ENCODE assay signal across 30 cellular contexts in the genomic region with DNA sequence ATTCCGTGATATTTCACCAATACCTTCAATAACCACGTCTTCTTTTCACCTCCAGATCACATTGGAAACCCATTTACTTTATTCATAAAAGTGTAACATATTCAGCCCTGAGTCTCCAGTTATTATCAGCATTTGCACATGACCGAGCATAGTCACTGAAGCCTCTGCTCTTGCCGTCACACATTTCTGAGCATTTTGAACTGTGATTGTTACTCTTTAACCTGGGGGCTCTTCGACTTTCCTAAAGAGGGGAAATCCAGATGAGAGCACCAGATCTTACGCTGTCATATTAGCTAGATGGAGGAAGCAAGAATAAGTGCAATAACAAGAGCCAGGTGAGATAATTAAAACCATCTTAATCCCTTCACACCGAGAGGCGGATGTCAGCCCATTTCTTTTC.
"Had no signal": no experiment of that assay in that cellular context is flagged by ENCODE, and none has a peak within 500 bp of the region (broad histone marks: within the 10 kb centered on the region; RNA-seq: fewer than 3 reads in every experiment).

No MANE protein-coding gene starts in this region.

- H3K4me2 ChIP-seq: smooth muscle cell had no signal

- H3K27me3 ChIP-seq: body of pancreas, gastrocnemius medialis, neutrophil, ovary, thyroid gland, upper lobe of right lung had no signal

- DNase-seq: activated CD4-positive, alpha-beta T cell treated with anti-CD3 and anti-CD28 coated beads for 48 hours; activated CD4-positive, alpha-beta T cell treated with anti-CD3 and anti-CD28 coated beads, Interleukin-2, amount 50 U/mL, for 48 hours; activated CD8-positive, alpha-beta memory T cell treated with anti-CD3 and anti-CD28 coated beads for 24 hours; activated effector memory CD4-positive, alpha-beta T cell treated with anti-CD3 and anti-CD28 coated beads, Interleukin-2, amount 50 U/mL, for 16 hours; activated naive CD4-positive, alpha-beta T cell treated with anti-CD3 and anti-CD28 coated beads for 36 hours; activated naive CD8-positive, alpha-beta T cell treated with anti-CD3 and anti-CD28 coated beads for 36 hours; adrenal gland; aorta; body of pancreas; dermis blood vessel endothelial cell; effector CD4-positive, alpha-beta T cell; gastrocnemius medialis; hippocampal formation; kidney; left ventricle myocardium inferior; mesendoderm; mucosa of descending colon; ovary; stimulated activated CD4-positive, alpha-beta T cell treated with anti-CD3 and anti-CD28 coated beads, Interleukin-1b, Interleukin-23, amount 100 ng/mL, for 48 hours; stimulated activated naive B cell treated with anti-CD40 and anti-IgM and Interleukin-4, amounts not matched to agents 10 μg/mL and 1 μg/mL and 100 μg/mL, for 72 hours; stomach; thyroid gland; upper lobe of right lung had no signal

- H3K4me1 Mint-ChIP-seq: activated naive CD8-positive, alpha-beta T cell treated with anti-CD3 and anti-CD28 coated beads for 36 hours; stimulated activated naive B cell treated with anti-CD40 and anti-IgM and Interleukin-4, amounts not matched to agents 10 μg/mL and 1 μg/mL and 100 μg/mL, for 72 hours had no signal

- H3K4me1 ChIP-seq: adrenal gland, gastrocnemius medialis, left ventricle myocardium inferior, thyroid gland, upper lobe of right lung had no signal

- FAIRE-seq: colon, kidney had no signal

- ATAC-seq: body of pancreas; gastrocnemius medialis; mucosa of descending colon; natural killer cell treated with Interleukin-12 subunit alpha and Interleukin-12 subunit beta and Interleukin-15 and Interleukin-18, amount 100 ng/mL, for 72 hours; stimulated activated naive B cell treated with anti-CD40 and anti-IgM and Interleukin-4, amounts not matched to agents 10 μg/mL and 1 μg/mL and 100 μg/mL, for 72 hours; upper lobe of right lung had no signal

- H3K36me3 ChIP-seq: adrenal gland, gastrocnemius medialis, left ventricle myocardium inferior, neutrophil, ovary, stomach, thyroid gland, upper lobe of right lung had no signal

- H3K4me3 ChIP-seq: adrenal gland, body of pancreas, gastrocnemius medialis, left ventricle myocardium inferior, lung, mucosa of descending colon, ovary, smooth muscle cell, stomach, thyroid gland, upper lobe of right lung had no signal

- H3K36me3 Mint-ChIP-seq: stimulated activated naive B cell treated with anti-CD40 and anti-IgM and Interleukin-4, amounts not matched to agents 10 μg/mL and 1 μg/mL and 100 μg/mL, for 72 hours had no signal

- H3K9me3 ChIP-seq: adrenal gland, body of pancreas, gastrocnemius medialis, neutrophil, ovary, thyroid gland, upper lobe of right lung had no signal

- H3K27me3 Mint-ChIP-seq: stimulated activated naive B cell treated with anti-CD40 and anti-IgM and Interleukin-4, amounts not matched to agents 10 μg/mL and 1 μg/mL and 100 μg/mL, for 72 hours had no signal

- H3K4me3 Mint-ChIP-seq: activated naive CD4-positive, alpha-beta T cell treated with anti-CD3 and anti-CD28 coated beads for 36 hours; activated naive CD8-positive, alpha-beta T cell treated with anti-CD3 and anti-CD28 coated beads for 36 hours; activated T-helper 1 cell treated with anti-CD3 and anti-CD28 coated beads, Interleukin-12 subunit alpha, Interleukin-12 subunit beta, Interleukin-2, Interleukin-4 antibody, amounts not matched to agents 30 ng/mL and 10 ng/mL and 1 ng/mL, durations not matched to agents 14 hours and 24 hours and 36 hours; natural killer cell treated with Interleukin-12 subunit alpha and Interleukin-12 subunit beta and Interleukin-15 and Interleukin-18, amount 100 ng/mL, for 72 hours; stimulated activated naive B cell treated with anti-CD40 and anti-IgM and Interleukin-4, amounts not matched to agents 10 μg/mL and 1 μg/mL and 100 μg/mL, for 72 hours had no signal

- H3K27ac Mint-ChIP-seq: activated naive CD4-positive, alpha-beta T cell treated with anti-CD3 and anti-CD28 coated beads for 36 hours; activated naive CD8-positive, alpha-beta T cell treated with anti-CD3 and anti-CD28 coated beads for 36 hours; activated T-helper 1 cell treated with anti-CD3 and anti-CD28 coated beads, Interleukin-12 subunit alpha, Interleukin-12 subunit beta, Interleukin-2, Interleukin-4 antibody, amounts not matched to agents 30 ng/mL and 10 ng/mL and 1 ng/mL, durations not matched to agents 14 hours and 24 hours and 36 hours; natural killer cell treated with Interleukin-12 subunit alpha and Interleukin-12 subunit beta and Interleukin-15 and Interleukin-18, amount 100 ng/mL, for 72 hours; progenitor cell of endocrine pancreas; stimulated activated naive B cell treated with anti-CD40 and anti-IgM and Interleukin-4, amounts not matched to agents 10 μg/mL and 1 μg/mL and 100 μg/mL, for 72 hours had no signal

- H3K27ac ChIP-seq: adrenal gland, body of pancreas, gastrocnemius medialis, left ventricle myocardium inferior, neutrophil, ovary, stomach, thyroid gland, upper lobe of right lung had no signal
